9 cellular contexts compared by ENCODE assay signal in genomic region chr3:107208100-107208499, GRCh38.
DNase-seq lines count a peak whose midpoint lies in the region; FAIRE-seq and TF ChIP-seq lines count a peak whose summit lies in the region.
"Had no signal": no experiment of that assay in that cellular context is flagged by ENCODE, and none has a peak within 500 bp of the region (broad histone marks: within the 10 kb centered on the region; RNA-seq: fewer than 3 reads in every experiment).

No MANE protein-coding gene starts in this region.

- peaks cover 32% of the 10 kb centered on the region for H3K4me1 ChIP-seq in PC-9 (replicated peaks; ENCODE audit: insufficient read depth)
- H3K4me1 ChIP-seq in prostate gland (replicated peaks): no peaks in the 10 kb centered on the region

- H3K27ac ChIP-seq in PC-9: peak overlapping the region; percentile 75
- peak overlapping the region; percentile 39 to 57 for H3K27ac ChIP-seq in prostate gland
- H3K27ac ChIP-seq: HL-60 had no signal

- peak overlapping the region; percentile 37 for H3K4me2 ChIP-seq in PC-9

- no peaks in the 10 kb centered on the region for H3K27me3 ChIP-seq in PC-9 (ENCODE audit: insufficient read depth, low read depth)
- no peaks in the 10 kb centered on the region for H3K27me3 ChIP-seq in prostate gland (replicated peaks; ENCODE audit: insufficient read depth)

- peaks cover 24% of the 10 kb centered on the region for H3K27me3 Mint-ChIP-seq in activated CD4-positive, alpha-beta memory T cell treated with anti-CD3 and anti-CD28 coated beads, Interleukin-2, amount 10 ng/mL, durations not matched to agents 7 days and 5 days

- H3K27ac Mint-ChIP-seq in activated CD4-positive, alpha-beta memory T cell treated with anti-CD3 and anti-CD28 coated beads, Interleukin-2, amount 10 ng/mL, durations not matched to agents 7 days and 5 days: no peak overlapping the region

- H4K20me1 ChIP-seq in PC-9 (ENCODE audit: insufficient read depth): no peaks in the 10 kb centered on the region

- in situ Hi-C loops in G401 (cut with HindIII; ENCODE audit: low sequenced_read_pairs): no loop called here

- CTCF ChIA-PET in PC-9 (lab: Charles Lee): interaction anchor here (0.6 to 1.6 kb wide), 6 partner anchors 28 to 720 kb away, joined by 3 to 14 read pairs (median 4); no protein-coding TSS in a partner anchor
- CTCF ChIA-PET in activated CD4-positive, alpha-beta memory T cell treated with anti-CD3 and anti-CD28 coated beads, Interleukin-2, amount 10 ng/mL, durations not matched to agents 7 days and 5 days (lab: Charles Lee): no interaction called here

- POLR2A ChIA-PET in PC-9 (lab: Charles Lee; ENCODE audit: unreplicated experiment): interaction anchor here (0.5 to 0.7 kb wide), 3 partner anchors 292 to 1839 kb away, joined by 3 to 5 read pairs (median 5); no protein-coding TSS in a partner anchor
- POLR2A ChIA-PET in activated CD4-positive, alpha-beta memory T cell treated with anti-CD3 and anti-CD28 coated beads, Interleukin-2, amount 10 ng/mL, durations not matched to agents 7 days and 5 days (lab: Charles Lee): no interaction called here

- no peak overlapping the region for H3K4me3 Mint-ChIP-seq in activated CD4-positive, alpha-beta memory T cell treated with anti-CD3 and anti-CD28 coated beads, Interleukin-2, amount 10 ng/mL, durations not matched to agents 7 days and 5 days

- peaks cover 16% of the 10 kb centered on the region; the same call in 1 of the 2 replicates for H3F3A ChIP-seq in PC-9 (ENCODE audit: insufficient read depth, low read depth)

- TF ChIP-seq POLR2A in prostate gland (IDR thresholded peaks at IDR 0.05) (no peak), GM12891 (IDR thresholded peaks at IDR 0.05; ENCODE audit: low read depth, low read length) (no peak)

- no peaks in the 10 kb centered on the region for H3K36me3 Mint-ChIP-seq in activated CD4-positive, alpha-beta memory T cell treated with anti-CD3 and anti-CD28 coated beads, Interleukin-2, amount 10 ng/mL, durations not matched to agents 7 days and 5 days (ENCODE audit: low read depth)

- FAIRE-seq in GM12891 (lab: Jason Lieb, UNC): no peak

- H2AFZ ChIP-seq in PC-9: no peak overlapping the region

- H3K4me3 ChIP-seq in PC-9 (no peak overlapping the region), fibroblast of villous mesenchyme (ENCODE audit: low read depth, low read length) (peak overlapping the region; percentile 27), prostate gland (no peak overlapping the region)

- TF ChIP-seq CTCF in PC-9 (conservative IDR thresholded peaks at IDR 0.05) (no peak), fibroblast of villous mesenchyme (IDR thresholded peaks at IDR 0.05; ENCODE audit: insufficient read depth, low read depth, low read length) (no peak), prostate gland (IDR thresholded peaks at IDR 0.05) (no peak)

- no TSS peak for BruUV-seq in PC-9 (replicated peaks; lab: Mats Ljungman, UMichigan)

- H3K4me1 Mint-ChIP-seq in activated CD4-positive, alpha-beta memory T cell treated with anti-CD3 and anti-CD28 coated beads, Interleukin-2, amount 10 ng/mL, durations not matched to agents 7 days and 5 days: peaks cover 9% of the 10 kb centered on the region

- DNase-seq in G401 (ENCODE audit: low spot score) (peak; percentile 35), PC-9 (peak; percentile 52 to 90), fibroblast of villous mesenchyme (ENCODE audit: low read depth) (peak; percentile 100), prostate gland (ENCODE audit: low spot score) (peak; percentile 35), GM12891 (ENCODE audit: insufficient read length, low spot score) (no peak)
- no peak for DNase-seq in activated CD8-positive, alpha-beta memory T cell treated with anti-CD3 and anti-CD28 coated beads for 24 hours
- DNase-seq in activated CD4-positive, alpha-beta memory T cell treated with anti-CD3 and anti-CD28 coated beads, Interleukin-2, amount 10 ng/mL, durations not matched to agents 7 days and 5 days: no peak
- DNase-seq in activated CD4-positive, alpha-beta T cell treated with anti-CD3 and anti-CD28 coated beads for 1 hour: no peak

- no peaks in the 10 kb centered on the region for H3K9me3 ChIP-seq in PC-9 (ENCODE audit: insufficient read depth, low read depth)
- H3K9me3 ChIP-seq in prostate gland: no peaks in the 10 kb centered on the region

- no peaks in the 10 kb centered on the region for H3K36me3 ChIP-seq in PC-9 (ENCODE audit: low read depth)
- H3K36me3 ChIP-seq in prostate gland: no peaks in the 10 kb centered on the region

- H3K9me3 Mint-ChIP-seq in activated CD4-positive, alpha-beta memory T cell treated with anti-CD3 and anti-CD28 coated beads, Interleukin-2, amount 10 ng/mL, durations not matched to agents 7 days and 5 days: no peaks in the 10 kb centered on the region

- intact Hi-C loops in PC-9 (cut with micrococcal nuclease; ENCODE audit: unreplicated experiment) (loop anchor here (1.0 to 2.0 kb wide), 2 partner anchors 9 to 33 kb away; no protein-coding TSS in a partner anchor), prostate gland (cut with DNase I) (no loop called here)

- H3K9me2 ChIP-seq in PC-9 (ENCODE audit: insufficient read depth): no peaks in the 10 kb centered on the region

- no peaks in the 10 kb centered on the region for H3K79me2 ChIP-seq in PC-9 (ENCODE audit: low read depth)

TF ChIP-seq in GM12891, 5 proteins besides CTCF, POLR2A, EP300 and RAD21:
- TF ChIP-seq PAX5 (IDR thresholded peaks at IDR 0.05; ENCODE audit: insufficient read depth, low read length, severe bottlenecking): no peak
- no peak for TF ChIP-seq POU2F2 (IDR thresholded peaks at IDR 0.05; ENCODE audit: low read depth, low read length)
- TF ChIP-seq TAF1 (IDR thresholded peaks at IDR 0.05; ENCODE audit: low read depth, low read length): no peak
- no peak for TF ChIP-seq POLR2AphosphoS5 (IDR thresholded peaks at IDR 0.05; ENCODE audit: low read depth, low read length)
- TF ChIP-seq SPI1 (IDR thresholded peaks at IDR 0.05; ENCODE audit: low read depth, low read length): no peak

Comparison
In these comparisons a context has a peak if more than half of its experiments do, and no peak if none do; other contexts are left out.
1. DNase-seq: peak in G401 (single experiment), PC-9 (2 of 2), fibroblast of villous mesenchyme (single experiment) and prostate gland (single experiment); none in GM12891 (single experiment), activated CD8-positive, alpha-beta memory T cell treated with anti-CD3 and anti-CD28 coated beads for 24 hours (single experiment), activated CD4-positive, alpha-beta memory T cell treated with anti-CD3 and anti-CD28 coated beads, Interleukin-2, amount 10 ng/mL, durations not matched to agents 7 days and 5 days (single experiment) and activated CD4-positive, alpha-beta T cell treated with anti-CD3 and anti-CD28 coated beads for 1 hour (single experiment).